12 cellular contexts compared by ENCODE assay signal in genomic region chrX:109911046-109911445, GRCh38.
A peak's percentile ranks its signal among the peaks of the same experiment; 100 is the strongest.
DNase-seq lines count a peak whose midpoint lies in the region; ATAC-seq and TF ChIP-seq lines count a peak whose summit lies in the region.
"Had no signal": no experiment of that assay in that cellular context is flagged by ENCODE, and none has a peak within 500 bp of the region (broad histone marks: within the 10 kb centered on the region; RNA-seq: fewer than 3 reads in every experiment).

No MANE protein-coding gene starts in this region.

- POLR2A ChIA-PET in RWPE1 (lab: Yijun Ruan, JAX; ENCODE audit: low non-redundant PET): no interaction called here
- POLR2A ChIA-PET in activated CD4-positive, alpha-beta memory T cell treated with anti-CD3 and anti-CD28 coated beads, Interleukin-2, amount 10 ng/mL, durations not matched to agents 7 days and 5 days (lab: Charles Lee): no interaction called here

- DNase-seq in heart left ventricle (no peak), Right ventricle myocardium superior (no peak), RWPE1 (ENCODE audit: low spot score) (peak; percentile 8), foreskin keratinocyte (no peak), uterus (no peak), SIG-M5 treated with dmso at 0.1 percent for 504 hours (lab: John Stamatoyannopoulos, UW; ENCODE audit: unreplicated experiment) (no peak), WERI-Rb-1 (no peak)
- no peak for DNase-seq in activated CD4-positive, alpha-beta memory T cell treated with anti-CD3 and anti-CD28 coated beads, Interleukin-2, amount 10 ng/mL, durations not matched to agents 7 days and 5 days
- DNase-seq: activated T-cell treated with anti-CD3 and anti-CD28 coated beads, Interleukin-2, amount 50 U/mL, for 1 hour; SHP77 had no signal

- WGBS in heart left ventricle, 4 donors: 4 to 39% (median 8%) methylated on average over 1 of the region's 1 CpG

- TF ChIP-seq POLR2A in heart left ventricle (IDR thresholded peaks at IDR 0.05) (no peak), uterus (IDR thresholded peaks at IDR 0.05) (no peak)

- H3K27ac ChIP-seq in heart left ventricle (no peak overlapping the region), RWPE1 (no peak overlapping the region), foreskin keratinocyte (no peak overlapping the region), uterus (no peak overlapping the region), WERI-Rb-1 (no peak overlapping the region)

- H3K9me3 ChIP-seq in heart left ventricle (no peaks in the 10 kb centered on the region), uterus (no peaks in the 10 kb centered on the region), WERI-Rb-1 (ENCODE audit: severe bottlenecking) (no peaks in the 10 kb centered on the region)

- no peak overlapping the region for H3K27ac Mint-ChIP-seq in activated CD4-positive, alpha-beta memory T cell treated with anti-CD3 and anti-CD28 coated beads, Interleukin-2, amount 10 ng/mL, durations not matched to agents 7 days and 5 days
- H3K27ac Mint-ChIP-seq: stimulated activated naive CD8-positive, alpha-beta T cell treated with anti-CD3 and anti-CD28 coated beads, Interleukin-15, Interleukin-2, amounts not matched to agents 100 ng/mL and 50 ng/mL, for 24 hours had no signal

- no peak overlapping the region for H3K4me3 ChIP-seq in heart left ventricle
- H3K4me3 ChIP-seq in uterus: no peak overlapping the region
- H3K4me3 ChIP-seq in WERI-Rb-1 (ENCODE audit: low read depth, low read length): no peak overlapping the region

- H3K4me3 Mint-ChIP-seq in activated CD4-positive, alpha-beta memory T cell treated with anti-CD3 and anti-CD28 coated beads, Interleukin-2, amount 10 ng/mL, durations not matched to agents 7 days and 5 days: no peak overlapping the region
- H3K4me3 Mint-ChIP-seq: stimulated activated naive CD8-positive, alpha-beta T cell treated with anti-CD3 and anti-CD28 coated beads, Interleukin-15, Interleukin-2, amounts not matched to agents 100 ng/mL and 50 ng/mL, for 24 hours had no signal

- no peak for ATAC-seq in heart left ventricle
- ATAC-seq in Right ventricle myocardium superior (ENCODE audit: poor library complexity): no peak
- ATAC-seq in foreskin keratinocyte: no peak
- ATAC-seq: sciatic nerve had no signal

- H3K27me3 Mint-ChIP-seq in activated CD4-positive, alpha-beta memory T cell treated with anti-CD3 and anti-CD28 coated beads, Interleukin-2, amount 10 ng/mL, durations not matched to agents 7 days and 5 days: peaks cover 2% of the 10 kb centered on the region

- H3K27me3 ChIP-seq in heart left ventricle (peaks cover 0 to 38% (median 0%) of the 10 kb centered on the region in 9 donors), foreskin keratinocyte (no peaks in the 10 kb centered on the region), uterus (no peaks in the 10 kb centered on the region), WERI-Rb-1 (ENCODE audit: insufficient read depth, low read depth, severe bottlenecking) (no peaks in the 10 kb centered on the region)

- H3K4me1 Mint-ChIP-seq in activated CD4-positive, alpha-beta memory T cell treated with anti-CD3 and anti-CD28 coated beads, Interleukin-2, amount 10 ng/mL, durations not matched to agents 7 days and 5 days: no peaks in the 10 kb centered on the region

- intact Hi-C loops in heart left ventricle (cut with DNase I) (loop anchor here in 7 of 10 donors (5.0 to 10.0 kb wide), 4 partner anchors 96 to 236 kb away; no protein-coding TSS in a partner anchor), Right ventricle myocardium superior (cut with DNase I) (loop anchor here (5.0 kb wide), 1 partner anchor 236 kb away; no protein-coding TSS in a partner anchor), uterus (cut with DNase I; ENCODE audit: low total_unique reads) (no loop called here)

- CTCF ChIA-PET in RWPE1 (lab: Yijun Ruan, JAX): interaction anchor here (1.0 to 2.8 kb wide), 2 partner anchors 9 to 236 kb away, joined by 3 to 13 read pairs; no protein-coding TSS in a partner anchor
- CTCF ChIA-PET in activated CD4-positive, alpha-beta memory T cell treated with anti-CD3 and anti-CD28 coated beads, Interleukin-2, amount 10 ng/mL, durations not matched to agents 7 days and 5 days (lab: Charles Lee): interaction anchor here (1.1 to 1.4 kb wide), 2 partner anchors 20 to 235 kb away, joined by 4 to 6 read pairs; no protein-coding TSS in a partner anchor

- no peaks in the 10 kb centered on the region for H3K36me3 Mint-ChIP-seq in activated CD4-positive, alpha-beta memory T cell treated with anti-CD3 and anti-CD28 coated beads, Interleukin-2, amount 10 ng/mL, durations not matched to agents 7 days and 5 days (ENCODE audit: low read depth)

- no peaks in the 10 kb centered on the region for H3K36me3 ChIP-seq in heart left ventricle
- no peaks in the 10 kb centered on the region for H3K36me3 ChIP-seq in uterus
- no peaks in the 10 kb centered on the region for H3K36me3 ChIP-seq in WERI-Rb-1

- H3K4me1 ChIP-seq in heart left ventricle (no peaks in the 10 kb centered on the region), foreskin keratinocyte (no peaks in the 10 kb centered on the region), uterus (no peaks in the 10 kb centered on the region)

- TF ChIP-seq CTCF in heart left ventricle (IDR thresholded peaks at IDR 0.05) (peak in 11 of 12 donors; percentile 19 to 65 (median 48)), RWPE1 (conservative IDR thresholded peaks at IDR 0.05; ENCODE audit: low read depth) (peak; percentile 56), foreskin keratinocyte (conservative IDR thresholded peaks at IDR 0.05) (peak; percentile 62), uterus (IDR thresholded peaks at IDR 0.05) (peak; percentile 30 to 37 (median 34)), WERI-Rb-1 (IDR thresholded peaks at IDR 0.05; ENCODE audit: low read depth, low read length) (no peak)

- no peaks in the 10 kb centered on the region for H3K9me3 Mint-ChIP-seq in activated CD4-positive, alpha-beta memory T cell treated with anti-CD3 and anti-CD28 coated beads, Interleukin-2, amount 10 ng/mL, durations not matched to agents 7 days and 5 days
- H3K9me3 Mint-ChIP-seq: stimulated activated naive CD8-positive, alpha-beta T cell treated with anti-CD3 and anti-CD28 coated beads, Interleukin-15, Interleukin-2, amounts not matched to agents 100 ng/mL and 50 ng/mL, for 24 hours had no signal
